Comparison of ENCODE assay signal across 8 cellular contexts in the genomic region with DNA sequence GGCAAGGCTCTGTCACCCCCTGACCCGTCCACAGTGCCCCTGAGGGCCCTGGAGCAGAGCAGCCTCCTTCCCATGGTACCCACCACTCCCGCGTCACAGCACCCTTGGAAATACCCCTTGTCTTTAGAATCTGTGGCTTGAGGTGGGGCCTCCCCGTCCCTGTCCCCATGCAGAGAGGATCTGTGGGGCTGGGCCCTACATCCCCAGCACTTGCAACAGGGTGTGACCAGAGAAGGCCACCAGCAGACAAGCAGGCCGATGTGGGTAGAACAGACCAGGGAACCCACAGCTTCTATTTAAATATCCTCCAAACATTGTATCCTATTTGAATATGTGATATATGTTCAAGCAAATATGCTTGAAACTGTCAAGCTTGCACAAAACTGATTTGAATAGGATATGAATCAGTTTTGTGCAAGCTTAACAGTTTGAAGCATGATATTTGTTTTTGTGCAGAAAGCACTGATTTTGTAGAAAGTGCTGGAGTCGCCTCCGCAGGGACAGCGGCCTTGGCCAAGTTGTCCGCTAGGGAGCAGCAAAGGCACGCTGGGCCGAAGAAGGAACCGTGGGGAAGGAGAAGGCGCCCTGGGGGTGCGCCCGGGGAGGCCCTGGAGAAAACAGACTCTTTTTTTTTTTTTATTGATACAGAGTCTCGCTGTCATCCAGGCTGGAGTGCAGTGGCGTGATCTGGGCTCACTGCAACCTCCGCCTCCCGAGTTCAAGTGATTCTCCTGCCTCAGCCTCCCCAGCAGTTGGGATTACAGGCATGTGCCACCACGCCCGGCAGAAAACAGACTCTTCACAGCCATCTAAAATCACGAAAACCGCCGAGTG. TPM values are rescaled to one million over a fixed set of nuclear protein-coding genes. Genes with fewer than 3 reads are reported as not detected.
DNase-seq lines count a peak whose midpoint lies in the region; TF ChIP-seq lines count a peak whose summit lies in the region.

No MANE protein-coding gene starts in this region.

- H3K36me3 ChIP-seq in Peyer's patch (no peaks in the 10 kb centered on the region), mesenchymal stem cell (ENCODE audit: control insufficient read depth in 1 of 2, insufficient read depth in 2 of 2, low read depth in 1 of 2, low read length in 2 of 2) (peaks cover 0 to 13% of the 10 kb centered on the region in 2 experiments), transverse colon (no peaks in the 10 kb centered on the region)

- H3K4me1 ChIP-seq in Peyer's patch (peaks cover 0 to 12% (median 4%) of the 10 kb centered on the region in 4 donors), mesenchymal stem cell (ENCODE audit: control insufficient read depth, insufficient read depth, low read depth, low read length) (peaks cover 14% of the 10 kb centered on the region), transverse colon (peaks cover 4 to 12% (median 9%) of the 10 kb centered on the region in 4 donors)

- no peak overlapping the region for H3K4ac ChIP-seq in mesenchymal stem cell (ENCODE audit: low read depth in 1 of 2, low read length in 2 of 2)

- no peak overlapping the region for H3K4me3 ChIP-seq in Peyer's patch
- H3K4me3 ChIP-seq in mesenchymal stem cell (ENCODE audit: insufficient read depth in 1 of 2, low read depth in 1 of 2, low read length in 2 of 2): no peak overlapping the region
- H3K4me3 ChIP-seq in transverse colon: no peak overlapping the region

- no peak overlapping the region for H3K14ac ChIP-seq in mesenchymal stem cell (ENCODE audit: low read length in 2 of 2)

- H2BK5ac ChIP-seq in mesenchymal stem cell (ENCODE audit: low read depth, low read length, poor library complexity, severe bottlenecking): no peak overlapping the region

- in situ Hi-C loops in transverse colon (cut with MboI; ENCODE audit: low pct_ligation_motif_present in 1 of 4, low pct_unique_long_range_greater_than_20kb in 1 of 4, low sequenced_read_pairs in 3 of 4): loop anchor here in 2 of 4 donors (25.0 kb wide), 1 partner anchor 172 kb away; no protein-coding TSS in a partner anchor

- H2AK5ac ChIP-seq in mesenchymal stem cell (ENCODE audit: low read length, severe bottlenecking): no peak overlapping the region

- H2BK12ac ChIP-seq in mesenchymal stem cell (ENCODE audit: low read length in 2 of 2): no peak overlapping the region

- TF ChIP-seq EP300 in transverse colon (IDR thresholded peaks at IDR 0.05; ENCODE audit: low read depth): no peak

- no peak overlapping the region for H3K4me2 ChIP-seq in mesenchymal stem cell (ENCODE audit: low read length, poor library complexity, severe bottlenecking)

- no peak overlapping the region for H3K9ac ChIP-seq in mesenchymal stem cell (ENCODE audit: low read length)

- 58% methylated on average over 23 of the region's 24 CpGs for WGBS in mesenchymal stem cell
- 20 to 39% methylated on average over 1 to 24 of the region's 24 CpGs for WGBS in transverse colon (ENCODE audit: low coverage in 1 of 2), 2 donors

- intact Hi-C loops in transverse colon (cut with DNase I; ENCODE audit: low total_unique reads): no loop called here

- no peaks in the 10 kb centered on the region for H3K79me1 ChIP-seq in mesenchymal stem cell (replicated peaks; ENCODE audit: low read length, poor library complexity, severe bottlenecking)

- no peak overlapping the region for H4K91ac ChIP-seq in mesenchymal stem cell (ENCODE audit: low read length)

- no peak for TF ChIP-seq POLR2A in Peyer's patch (IDR thresholded peaks at IDR 0.05)
- TF ChIP-seq POLR2A in transverse colon (IDR thresholded peaks at IDR 0.05): no peak

- DNase-seq in NCI-H2171 treated with DMSO at 0.1 percent for 48 hours (lab: John Stamatoyannopoulos, UW): peak; percentile 4
- DNase-seq in NCI-H2171 (lab: John Stamatoyannopoulos, UW): no peak
- DNase-seq in H4 (ENCODE audit: low spot score): peak; percentile 21
- no peak for DNase-seq in Peyer's patch
- DNase-seq in cerebellum (ENCODE audit: low spot score): peak; percentile 55
- peak; percentile 51 for DNase-seq in mesenchymal stem cell
- peak; percentile 35 for DNase-seq in transverse colon
- no peak for DNase-seq in HPDE6-E6E7 (ENCODE audit: extremely low spot score)

- H3K9me3 ChIP-seq in Peyer's patch (no peaks in the 10 kb centered on the region), mesenchymal stem cell (ENCODE audit: control insufficient read depth, low read length) (no peaks in the 10 kb centered on the region), transverse colon (no peaks in the 10 kb centered on the region)

- TF ChIP-seq CTCF in Peyer's patch (IDR thresholded peaks at IDR 0.05): peak in 4 of 6 experiments; percentile 40 to 55 (median 48)
- peak; percentile 49 to 75 (median 70) for TF ChIP-seq CTCF in transverse colon (IDR thresholded peaks at IDR 0.05)

- H2AFZ ChIP-seq in mesenchymal stem cell (ENCODE audit: low read depth, low read length): no peak overlapping the region

- H2BK120ac ChIP-seq in mesenchymal stem cell (ENCODE audit: low read depth, low read length): no peak overlapping the region

- no peak overlapping the region for H3K23ac ChIP-seq in mesenchymal stem cell (ENCODE audit: low read length in 2 of 2)

- peaks cover 0 to 13% of the 10 kb centered on the region in 2 donors for H3K27me3 ChIP-seq in Peyer's patch
- H3K27me3 ChIP-seq in mesenchymal stem cell (ENCODE audit: control insufficient read depth in 1 of 2, insufficient read depth in 1 of 2, low read length in 2 of 2): peaks cover 12 to 73% of the 10 kb centered on the region in 2 experiments
- H3K27me3 ChIP-seq in transverse colon: peaks cover 56% of the 10 kb centered on the region

- H4K8ac ChIP-seq in mesenchymal stem cell (ENCODE audit: low read length): no peak overlapping the region

- H3K27ac ChIP-seq in Peyer's patch (no peak overlapping the region), mesenchymal stem cell (ENCODE audit: low read length, poor library complexity, severe bottlenecking) (no peak overlapping the region), transverse colon (no peak overlapping the region)

- no peak overlapping the region for H2BK15ac ChIP-seq in mesenchymal stem cell (ENCODE audit: low read depth, poor library complexity, severe bottlenecking)

- no peak overlapping the region for H3K18ac ChIP-seq in mesenchymal stem cell (ENCODE audit: low read depth in 1 of 2, low read length in 2 of 2)

RNA-seq across cellular contexts. Expression of a gene that starts 2.2 kb away (rescaled TPM):
- total RNA-seq in H4 (2014; rRNA removed; shearing (Covaris generic)): 1.0 and 4.8 TPM in 2 replicates
- not detected for total RNA-seq in Peyer's patch
- total RNA-seq in cerebellum: 5.2 TPM
- polyA plus RNA-seq in mesenchymal stem cell (2013, experiment 1 of 2): 1.2 TPM
- polyA plus RNA-seq in mesenchymal stem cell (2013, experiment 2 of 2): 1.6 TPM
- total RNA-seq in transverse colon: not detected

Comparison
In these comparisons a context has a peak if more than half of its experiments do, and no peak if none do; other contexts are left out.
1. DNase-seq: peak in NCI-H2171 treated with DMSO at 0.1 percent for 48 hours (single experiment), H4 (single experiment), cerebellum (single experiment), mesenchymal stem cell (single experiment) and transverse colon (single experiment); none in NCI-H2171 (single experiment), Peyer's patch (0 of 3) and HPDE6-E6E7 (single experiment).